In the genomic region with DNA sequence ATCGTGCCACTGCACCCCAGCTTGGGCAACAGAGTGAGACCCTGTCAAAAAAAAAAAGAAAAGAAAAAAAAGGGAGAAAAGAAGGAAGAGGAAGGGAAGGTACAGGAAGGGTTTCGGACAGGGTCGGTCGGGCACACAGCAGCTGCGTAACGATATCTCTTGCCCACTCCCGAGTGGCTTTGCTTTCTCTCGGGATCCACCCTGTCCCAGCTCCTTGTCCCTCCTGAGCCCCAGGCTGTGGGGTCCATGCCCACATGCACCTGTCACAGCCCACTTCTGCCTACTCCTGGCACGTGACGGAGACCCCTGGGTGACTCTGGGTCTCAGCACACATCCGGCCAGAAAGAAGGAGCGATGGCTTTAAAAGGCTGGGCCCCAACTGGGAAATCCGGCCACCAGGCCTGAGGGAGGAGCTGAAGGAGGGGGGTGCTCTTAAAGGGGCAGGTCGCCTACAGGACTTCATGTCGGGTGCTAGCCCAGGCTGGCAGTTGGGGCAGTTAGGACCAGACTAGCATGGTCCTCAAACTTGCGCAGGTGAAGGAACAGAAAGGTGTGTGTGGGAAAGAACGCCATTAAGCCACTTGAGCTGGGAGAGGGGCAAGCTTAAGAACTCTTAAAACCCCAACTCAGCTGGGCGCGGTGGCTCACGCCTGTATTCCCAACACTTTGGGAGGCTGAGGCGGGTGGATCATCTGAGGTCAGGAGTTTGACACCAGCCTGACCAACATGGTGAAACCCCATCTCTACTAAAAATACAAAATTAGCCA, we compare ENCODE assay signal across 8 cellular contexts. TPM values are rescaled to one million over a fixed set of nuclear protein-coding genes. Genes with fewer than 3 reads are reported as not detected.
A peak's percentile ranks its signal among the peaks of the same experiment; 100 is the strongest.
DNase-seq lines count a peak whose midpoint lies in the region; ATAC-seq and TF ChIP-seq lines count a peak whose summit lies in the region.

Gene GHDC (minus strand): TSS at position 362 of the 767 bp plus-strand sequence. CDS start 913 bp downstream, outside the sequence.

- TF ChIP-seq CTCF in chondrocyte (IDR thresholded peaks at IDR 0.05) = no peak

- H3K27ac ChIP-seq in layer of hippocampus (ENCODE audit: low read depth, low read length) = peak within 1 kb of the TSS; percentile 74

- H3K27me3 ChIP-seq in layer of hippocampus (ENCODE audit: control insufficient read depth, insufficient read depth, low read length) = no peaks in the 10 kb centered on the region

- no peaks in the 10 kb centered on the region for H3K27me3 Mint-ChIP-seq in chondrocyte (ENCODE audit: low read depth)

- peak within 1 kb of the TSS; percentile 82 for H3K4me3 Mint-ChIP-seq in chondrocyte (ENCODE audit: unreplicated experiment)

- ATAC-seq in HG03095 (IDR thresholded peaks at IDR 0.05; ENCODE audit: unreplicated experiment) = peak; percentile 68

- H3K9me3 Mint-ChIP-seq in chondrocyte (ENCODE audit: low read depth) = no peaks in the 10 kb centered on the region

- H3K36me3 Mint-ChIP-seq in chondrocyte (ENCODE audit: low read depth) = peaks cover under 1% of the 10 kb centered on the region

- peaks cover 9% of the 10 kb centered on the region for H3K4me1 Mint-ChIP-seq in chondrocyte (ENCODE audit: low read depth)

- DNase-seq in activated gamma-delta T cell treated with Interleukin-2 at 50 U/mL for 16 hours (peak; percentile 77), activated gamma-delta T cell (lab: John Stamatoyannopoulos, UW) (no peak), NCI-H446 treated with DMSO at 0.1 percent for 48 hours (lab: John Stamatoyannopoulos, UW) (peak; percentile 65), chondrocyte (ENCODE audit: low spot score) (no peak)
- peak; percentile 74 for DNase-seq in activated CD4-positive, CD25-positive, alpha-beta regulatory T cell treated with anti-CD3 and anti-CD28 coated beads, Interleukin-2, amount 50 U/mL, for 72 hours
- peak; percentile 56 to 71 (median 66) for DNase-seq in stimulated activated CD4-positive, alpha-beta T cell treated with anti-CD3 and anti-CD28 coated beads, Interleukin-1b, Interleukin-23, amount 100 ng/mL, for 24 hours (ENCODE audit: low read depth in 4 of 4, low spot score in 1 of 4)

- H3K27ac Mint-ChIP-seq in chondrocyte (ENCODE audit: unreplicated experiment) = peak within 1 kb of the TSS; percentile 77

RNA-seq across cellular contexts. Expression of gene GHDC, which starts in this region (rescaled TPM):
- total RNA-seq in chondrocyte = 3.5 to 8.9 TPM (median 7.8 TPM) in 3 replicates

Comparison
In these comparisons a context has a peak if more than half of its experiments do, and no peak if none do; other contexts are left out.
1. DNase-seq: peak in activated gamma-delta T cell treated with Interleukin-2 at 50 U/mL for 16 hours (single experiment), NCI-H446 treated with DMSO at 0.1 percent for 48 hours (single experiment), activated CD4-positive, CD25-positive, alpha-beta regulatory T cell treated with anti-CD3 and anti-CD28 coated beads, Interleukin-2, amount 50 U/mL, for 72 hours (single experiment) and stimulated activated CD4-positive, alpha-beta T cell treated with anti-CD3 and anti-CD28 coated beads, Interleukin-1b, Interleukin-23, amount 100 ng/mL, for 24 hours (4 of 4); none in activated gamma-delta T cell (single experiment) and chondrocyte (single experiment).